Comparison of ENCODE assay signal across 9 cellular contexts in genomic region chr16:11251525-11252481, GRCh38. TPM values are rescaled to one million over a fixed set of nuclear protein-coding genes. Genes with fewer than 3 reads are reported as not detected.
DNase-seq lines count a peak whose midpoint lies in the region; ATAC-seq and TF ChIP-seq lines count a peak whose summit lies in the region.
"Had no signal": no experiment of that assay in that cellular context is flagged by ENCODE, and none has a peak within 500 bp of the region (broad histone marks: within the 10 kb centered on the region; RNA-seq: fewer than 3 reads in every experiment).

No MANE protein-coding gene starts in this region.

- H3K4me1 ChIP-seq in uterus (peaks cover 0 to 6% of the 10 kb centered on the region in 2 donors), testis (peaks cover 2% of the 10 kb centered on the region)

- peak; percentile 80 for DNase-seq in activated T-cell treated with anti-CD3 and anti-CD28 coated beads for 4 hours
- peak; percentile 67 for DNase-seq in iris pigment epithelial cell (ENCODE audit: low read depth)
- DNase-seq in stimulated activated naive B cell treated with anti-CD40 and anti-IgM and Interleukin-4, amounts not matched to agents 10 μg/mL and 1 μg/mL and 100 μg/mL, for 72 hours, result peak; percentile 78
- no peak for DNase-seq in uterus
- no peak for DNase-seq in globus pallidus (ENCODE audit: low spot score)
- DNase-seq in testis, result no peak

- intact Hi-C loops in uterus (cut with DNase I; ENCODE audit: low total_unique reads), result no loop called here
- intact Hi-C loops in testis (cut with DNase I; ENCODE audit: low total_unique reads), result no loop called here

- peaks cover 18 to 26% (median 24%) of the 10 kb centered on the region in 3 donors for H3K4me1 Mint-ChIP-seq in IgD-negative memory B cell
- H3K4me1 Mint-ChIP-seq in stimulated activated naive B cell treated with anti-CD40 and anti-IgM and Interleukin-4, amounts not matched to agents 10 μg/mL and 1 μg/mL and 100 μg/mL, for 72 hours, result peaks cover 44 to 72% of the 10 kb centered on the region in 2 donors

- ATAC-seq in stimulated activated naive B cell treated with anti-CD40 and anti-IgM and Interleukin-4, amounts not matched to agents 10 μg/mL and 1 μg/mL and 100 μg/mL, for 72 hours (replicated peaks), result peak; percentile 12 to 14
- ATAC-seq in GM21825 (IDR thresholded peaks at IDR 0.05; ENCODE audit: unreplicated experiment), result no peak
- ATAC-seq: heart left ventricle had no signal

- H3K27ac ChIP-seq in uterus (no peak overlapping the region), testis (no peak overlapping the region)

- WGBS in testis, 2 donors, result 77 to 84% methylated on average over 18 of the region's 18 CpGs

- H3K36me3 ChIP-seq in uterus, result no peaks in the 10 kb centered on the region
- no peaks in the 10 kb centered on the region for H3K36me3 ChIP-seq in testis (ENCODE audit: low read depth, missing control alignments)

- peak overlapping the region; percentile 10 to 95 (median 66) for H3K4me3 Mint-ChIP-seq in IgD-negative memory B cell
- H3K4me3 Mint-ChIP-seq in stimulated activated naive B cell treated with anti-CD40 and anti-IgM and Interleukin-4, amounts not matched to agents 10 μg/mL and 1 μg/mL and 100 μg/mL, for 72 hours, result peak overlapping the region; percentile 95 to 96

- no peaks in the 10 kb centered on the region for H3K9me3 ChIP-seq in uterus
- H3K9me3 ChIP-seq in testis, result no peaks in the 10 kb centered on the region
- H3K9me3 ChIP-seq: heart left ventricle had no signal

- peaks cover 1% of the 10 kb centered on the region for H3K36me3 Mint-ChIP-seq in IgD-negative memory B cell
- peaks cover 51 to 74% of the 10 kb centered on the region in 2 donors for H3K36me3 Mint-ChIP-seq in stimulated activated naive B cell treated with anti-CD40 and anti-IgM and Interleukin-4, amounts not matched to agents 10 μg/mL and 1 μg/mL and 100 μg/mL, for 72 hours

- no peak for TF ChIP-seq CTCF in uterus (IDR thresholded peaks at IDR 0.05)
- TF ChIP-seq CTCF in testis (IDR thresholded peaks at IDR 0.05), result no peak

- H3K27me3 Mint-ChIP-seq in IgD-negative memory B cell, result no peaks in the 10 kb centered on the region
- no peaks in the 10 kb centered on the region for H3K27me3 Mint-ChIP-seq in stimulated activated naive B cell treated with anti-CD40 and anti-IgM and Interleukin-4, amounts not matched to agents 10 μg/mL and 1 μg/mL and 100 μg/mL, for 72 hours

- H3K4me3 ChIP-seq in uterus (no peak overlapping the region), testis (no peak overlapping the region)

- peak overlapping the region; percentile 77 to 98 (median 95) for H3K27ac Mint-ChIP-seq in IgD-negative memory B cell
- H3K27ac Mint-ChIP-seq in stimulated activated naive B cell treated with anti-CD40 and anti-IgM and Interleukin-4, amounts not matched to agents 10 μg/mL and 1 μg/mL and 100 μg/mL, for 72 hours, result peak overlapping the region; percentile 98

- H3K9me3 Mint-ChIP-seq in IgD-negative memory B cell, result no peaks in the 10 kb centered on the region
- peaks cover 0 to 4% of the 10 kb centered on the region in 2 donors for H3K9me3 Mint-ChIP-seq in stimulated activated naive B cell treated with anti-CD40 and anti-IgM and Interleukin-4, amounts not matched to agents 10 μg/mL and 1 μg/mL and 100 μg/mL, for 72 hours

- no peaks in the 10 kb centered on the region for H3K27me3 ChIP-seq in uterus
- H3K27me3 ChIP-seq in testis, result no peaks in the 10 kb centered on the region
- H3K27me3 ChIP-seq: heart left ventricle had no signal

- no peak for TF ChIP-seq POLR2A in uterus (IDR thresholded peaks at IDR 0.05)
- no peak for TF ChIP-seq POLR2A in testis (IDR thresholded peaks at IDR 0.05)

RNA-seq across cellular contexts. Expression of gene SOCS1, which starts 4.2 kb away (rescaled TPM):
- 39.1 TPM for polyA plus RNA-seq in IgD-negative memory B cell
- total RNA-seq in uterus, result 10 to 100 TPM in 1 of 4 donors, 1 to 10 TPM in 2, not detected in 1; 6.4 to 45.3 (median 7.6) TPM
- 10 to 100 TPM; 10.7 to 16.8 TPM for total RNA-seq in testis
- 3.6 TPM for polyA plus RNA-seq in testis (ENCODE audit: insufficient read depth, low read depth, low replicate concordance)

RNA-seq across cellular contexts. Expression of gene TNP2, which starts 17.3 kb away (rescaled TPM):
- polyA plus RNA-seq in IgD-negative memory B cell (not detected), testis (ENCODE audit: insufficient read depth, low read depth, low replicate concordance) (38.4 TPM)
- total RNA-seq in uterus (not detected), testis (10 to 100 TPM; 10.2 to 29.8 TPM)
- total RNA-seq: heart left ventricle had no signal
- polyA plus RNA-seq: heart left ventricle had no signal

RNA-seq across cellular contexts. Expression of gene PRM3, which starts 21.6 kb away (rescaled TPM):
- polyA plus RNA-seq in IgD-negative memory B cell (not detected), testis (ENCODE audit: insufficient read depth, low read depth, low replicate concordance) (51.1 TPM)
- total RNA-seq in uterus (not detected), testis (100 to 1,000 TPM; 109 to 383 TPM)
- total RNA-seq: heart left ventricle had no signal
- polyA plus RNA-seq: heart left ventricle had no signal

RNA-seq across cellular contexts. Expression of gene PRM2, which starts 24.5 kb away (rescaled TPM):
- not detected for polyA plus RNA-seq in IgD-negative memory B cell
- total RNA-seq in uterus, result not detected
- over 10,000 TPM in 1 of 2 donors, 1,000 to 10,000 TPM in 1; 3,179 to 16,461 TPM for total RNA-seq in testis
- 12,441 TPM for polyA plus RNA-seq in testis (ENCODE audit: insufficient read depth, low read depth, low replicate concordance)
- total RNA-seq: heart left ventricle had no signal
- polyA plus RNA-seq: heart left ventricle had no signal

RNA-seq across cellular contexts. Expression of gene PRM1, which starts 29.3 kb away (rescaled TPM):
- not detected for polyA plus RNA-seq in IgD-negative memory B cell
- not detected for total RNA-seq in uterus
- over 10,000 TPM in 1 of 2 donors, 1,000 to 10,000 TPM in 1; 7,819 to 32,936 TPM for total RNA-seq in testis
- polyA plus RNA-seq in testis (ENCODE audit: insufficient read depth, low read depth, low replicate concordance), result 15,171 TPM
- total RNA-seq: heart left ventricle had no signal
- polyA plus RNA-seq: heart left ventricle had no signal

Comparison
In these comparisons a context has a peak if more than half of its experiments do, and no peak if none do; other contexts are left out.
1. DNase-seq: peak in activated T-cell treated with anti-CD3 and anti-CD28 coated beads for 4 hours (single experiment), iris pigment epithelial cell (single experiment) and stimulated activated naive B cell treated with anti-CD40 and anti-IgM and Interleukin-4, amounts not matched to agents 10 μg/mL and 1 μg/mL and 100 μg/mL, for 72 hours (single experiment); none in uterus (0 of 2), globus pallidus (single experiment) and testis (single experiment).
2. RNA of gene TNP2, which starts 17.3 kb away (total RNA-seq): 10.2 to 29.8 TPM in testis; not detected in uterus; every median in the first group is over 10 times any median in the second.
3. RNA of gene PRM3, which starts 21.6 kb away (total RNA-seq): 109 to 383 TPM in testis; not detected in uterus; every median in the first group is over 100 times any median in the second.